In the genomic region with DNA sequence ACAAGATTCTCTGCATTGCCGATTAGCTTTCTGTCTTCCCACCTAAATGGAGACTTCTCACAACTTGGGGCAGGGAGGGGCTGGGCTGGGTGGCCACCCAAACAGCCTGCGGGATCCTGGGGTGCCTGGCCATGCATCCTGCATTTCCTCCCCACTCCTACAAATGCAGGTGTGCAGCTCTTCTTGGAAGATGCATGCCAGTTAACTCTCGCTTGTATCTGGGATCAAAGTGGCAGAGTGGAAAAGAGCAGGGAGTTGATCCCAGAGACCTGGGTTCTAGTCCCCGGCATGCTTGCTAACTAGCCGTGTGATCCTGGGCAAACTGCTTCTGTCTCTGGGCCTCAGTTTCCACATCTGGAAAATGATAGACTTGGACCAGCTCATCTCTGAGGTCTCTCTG, we compare ENCODE assay signal across 21 cellular contexts.
"Had no signal": no experiment of that assay in that cellular context is flagged by ENCODE, and none has a peak within 500 bp of the region (broad histone marks: within the 10 kb centered on the region; RNA-seq: fewer than 3 reads in every experiment).

No MANE protein-coding gene starts in this region.

- H3K9me3 ChIP-seq: vagina had no signal

- H3K27me3 Mint-ChIP-seq: activated CD4-positive, alpha-beta T cell treated with anti-CD3 and anti-CD28 coated beads, Interleukin-2, amount 10 ng/mL, durations not matched to agents 24 days and 14 days had no signal

- H3K27me3 ChIP-seq: vagina had no signal

- H3K27ac Mint-ChIP-seq: activated CD4-positive, alpha-beta T cell treated with anti-CD3 and anti-CD28 coated beads, Interleukin-2, amount 10 ng/mL, durations not matched to agents 24 days and 14 days; activated CD8-positive, alpha-beta memory T cell treated with anti-CD3 and anti-CD28 coated beads, Interleukin-2, amount 10 ng/mL, durations not matched to agents 7 days and 5 days; activated CD8-positive, alpha-beta T cell treated with anti-CD3 and anti-CD28 coated beads for 36 hours; activated naive CD4-positive, alpha-beta T cell treated with anti-CD3 and anti-CD28 coated beads, Interleukin-2, amount 10 ng/mL, durations not matched to agents 7 days and 5 days; mesothelial cell of epicardium; stimulated activated naive B cell treated with anti-CD40 and anti-IgM and Interleukin-4, amounts not matched to agents 10 μg/mL and 1 μg/mL and 100 μg/mL, for 72 hours; T-helper 1 cell treated with Interleukin-12 subunit alpha and Interleukin-12 subunit beta and Interleukin-4 antibody, amounts not matched to agents 30 μg/mL and 1 μg/mL, for 36 hours had no signal

- H3K4me3 Mint-ChIP-seq: activated CD4-positive, alpha-beta T cell treated with anti-CD3 and anti-CD28 coated beads, Interleukin-2, amount 10 ng/mL, durations not matched to agents 24 days and 14 days; activated CD8-positive, alpha-beta memory T cell treated with anti-CD3 and anti-CD28 coated beads, Interleukin-2, amount 10 ng/mL, durations not matched to agents 7 days and 5 days; activated CD8-positive, alpha-beta T cell treated with anti-CD3 and anti-CD28 coated beads for 36 hours; activated naive CD4-positive, alpha-beta T cell treated with anti-CD3 and anti-CD28 coated beads, Interleukin-2, amount 10 ng/mL, durations not matched to agents 7 days and 5 days; mesothelial cell of epicardium; naive thymus-derived CD8-positive, alpha-beta T cell; stimulated activated naive B cell treated with anti-CD40 and anti-IgM and Interleukin-4, amounts not matched to agents 10 μg/mL and 1 μg/mL and 100 μg/mL, for 72 hours; T-helper 1 cell treated with Interleukin-12 subunit alpha and Interleukin-12 subunit beta and Interleukin-4 antibody, amounts not matched to agents 30 μg/mL and 1 μg/mL, for 36 hours had no signal

- H3K9me3 Mint-ChIP-seq: activated CD4-positive, alpha-beta T cell treated with anti-CD3 and anti-CD28 coated beads, Interleukin-2, amount 10 ng/mL, durations not matched to agents 24 days and 14 days; activated CD8-positive, alpha-beta T cell treated with anti-CD3 and anti-CD28 coated beads for 36 hours; activated naive CD4-positive, alpha-beta T cell treated with anti-CD3 and anti-CD28 coated beads, Interleukin-2, amount 10 ng/mL, durations not matched to agents 7 days and 5 days; mesothelial cell of epicardium; naive thymus-derived CD8-positive, alpha-beta T cell; stimulated activated naive B cell treated with anti-CD40 and anti-IgM and Interleukin-4, amounts not matched to agents 10 μg/mL and 1 μg/mL and 100 μg/mL, for 72 hours; T-helper 1 cell treated with Interleukin-12 subunit alpha and Interleukin-12 subunit beta and Interleukin-4 antibody, amounts not matched to agents 30 μg/mL and 1 μg/mL, for 36 hours; type B pancreatic cell had no signal

- H3K4me3 ChIP-seq: vagina had no signal

- ATAC-seq: activated CD8-positive, alpha-beta memory T cell treated with anti-CD3 and anti-CD28 coated beads, Interleukin-2, amount 10 ng/mL, durations not matched to agents 7 days and 5 days; activated CD8-positive, alpha-beta T cell treated with anti-CD3 and anti-CD28 coated beads for 36 hours; naive thymus-derived CD8-positive, alpha-beta T cell; sciatic nerve had no signal

- DNase-seq: activated CD4-positive, alpha-beta T cell treated with anti-CD3 and anti-CD28 coated beads, Interleukin-2, amount 10 ng/mL, durations not matched to agents 24 days and 14 days; activated CD8-positive, alpha-beta memory T cell treated with anti-CD3 and anti-CD28 coated beads, Interleukin-2, amount 10 ng/mL, durations not matched to agents 7 days and 5 days; activated CD8-positive, alpha-beta T cell treated with anti-CD3 and anti-CD28 coated beads for 36 hours; activated effector memory CD4-positive, alpha-beta T cell treated with anti-CD3 and anti-CD28 coated beads, Interleukin-2, amount 50 U/mL, for 16 hours; activated naive CD4-positive, alpha-beta T cell treated with anti-CD3 and anti-CD28 coated beads, Interleukin-2, amount 10 ng/mL, durations not matched to agents 7 days and 5 days; activated T-cell treated with anti-CD3 and anti-CD28 coated beads for 4 hours; dermis blood vessel endothelial cell; effector CD8-positive, alpha-beta T cell; foreskin melanocyte; islet precursor cell; naive thymus-derived CD8-positive, alpha-beta T cell; small intestine; stimulated activated CD8-positive, alpha-beta memory T cell treated with anti-CD3 and anti-CD28 coated beads, Interleukin-4, amount 100 ng/mL, for 48 hours; stimulated activated naive B cell treated with anti-CD40 and anti-IgM and Interleukin-4, amounts not matched to agents 10 μg/mL and 1 μg/mL and 100 μg/mL, for 72 hours; T1000 had no signal

- H3K4me1 Mint-ChIP-seq: activated CD4-positive, alpha-beta T cell treated with anti-CD3 and anti-CD28 coated beads, Interleukin-2, amount 10 ng/mL, durations not matched to agents 24 days and 14 days; activated CD8-positive, alpha-beta memory T cell treated with anti-CD3 and anti-CD28 coated beads, Interleukin-2, amount 10 ng/mL, durations not matched to agents 7 days and 5 days; activated naive CD4-positive, alpha-beta T cell treated with anti-CD3 and anti-CD28 coated beads, Interleukin-2, amount 10 ng/mL, durations not matched to agents 7 days and 5 days had no signal

- H3K36me3 Mint-ChIP-seq: activated CD8-positive, alpha-beta memory T cell treated with anti-CD3 and anti-CD28 coated beads, Interleukin-2, amount 10 ng/mL, durations not matched to agents 7 days and 5 days; activated naive CD4-positive, alpha-beta T cell treated with anti-CD3 and anti-CD28 coated beads, Interleukin-2, amount 10 ng/mL, durations not matched to agents 7 days and 5 days; naive thymus-derived CD8-positive, alpha-beta T cell; stimulated activated naive B cell treated with anti-CD40 and anti-IgM and Interleukin-4, amounts not matched to agents 10 μg/mL and 1 μg/mL and 100 μg/mL, for 72 hours had no signal

- H3K36me3 ChIP-seq: vagina had no signal

- H3K27ac ChIP-seq: parathyroid adenoma, vagina had no signal
